In genomic region chr7:150450491-150450992, GRCh38 we compare ENCODE assay signal across 8 cellular contexts. TPM values are rescaled to one million over a fixed set of nuclear protein-coding genes. Genes with fewer than 3 reads are reported as not detected.
DNase-seq lines count a peak whose midpoint lies in the region; ATAC-seq and TF ChIP-seq lines count a peak whose summit lies in the region.

Gene GIMAP8, plus strand, starts transcription at chr7:150450630. Its CDS starts 16,069 bp downstream, at chr7:150466699.

- no peaks in the 10 kb centered on the region for H3K9me3 ChIP-seq in liver (ENCODE audit: control insufficient read depth in 4 of 4, low read length in 3 of 4)

- H3K36me3 ChIP-seq in liver (ENCODE audit: control insufficient read depth in 4 of 4, insufficient read depth in 3 of 4, low read depth in 1 of 4, low read length in 3 of 4) = no peaks in the 10 kb centered on the region

- WGBS in liver = 65% methylated on average over 22 of the region's 22 CpGs

- H3K9ac ChIP-seq in liver (ENCODE audit: low read depth in 1 of 2, low read length in 2 of 2) = peak within 1 kb of the TSS in 1 of 2 donors; percentile 67

- peaks cover 4 to 17% (median 11%) of the 10 kb centered on the region in 4 donors for H3K4me1 ChIP-seq in liver (ENCODE audit: control insufficient read depth in 4 of 4, insufficient read depth in 4 of 4, low read length in 3 of 4)

- H3K4me3 ChIP-seq in liver (ENCODE audit: low read depth in 1 of 3, low read length in 3 of 3) = peak within 1 kb of the TSS; percentile 39 to 62 (median 48)

- ATAC-seq in GM18498 (IDR thresholded peaks at IDR 0.05; ENCODE audit: unreplicated experiment) (peak; percentile 39), HG03432 (IDR thresholded peaks at IDR 0.05; ENCODE audit: unreplicated experiment) (peak; percentile 38), HG03439 (IDR thresholded peaks at IDR 0.05; ENCODE audit: unreplicated experiment) (no peak)

- TF ChIP-seq CTCF in liver (IDR thresholded peaks at IDR 0.05; ENCODE audit: low read depth, low read length, missing input control) = no peak

- peak within 1 kb of the TSS; percentile 68 to 73 for H3K27ac ChIP-seq in liver (ENCODE audit: low read depth in 1 of 2, low read length in 2 of 2)

- DNase-seq in activated effector memory CD4-positive, alpha-beta T cell treated with Interleukin-2 at 50 U/mL for 16 hours = peak; percentile 64
- peak; percentile 44 to 66 (median 56) for DNase-seq in stimulated activated naive CD4-positive, alpha-beta T cell (lab: John Stamatoyannopoulos, UW)
- no peak for DNase-seq in COLO668 (lab: John Stamatoyannopoulos, UW; ENCODE audit: unreplicated experiment)
- no peak for DNase-seq in NCI-H345 (lab: John Stamatoyannopoulos, UW)

- no peaks in the 10 kb centered on the region for H3K27me3 ChIP-seq in liver (ENCODE audit: control insufficient read depth in 4 of 4, insufficient read depth in 4 of 4, low read length in 3 of 4)

- peak in 1 of 2 donors; percentile 9 for TF ChIP-seq RAD21 in liver (IDR thresholded peaks at IDR 0.05)

TF ChIP-seq in liver, 16 proteins besides CTCF, POLR2A, EP300 and RAD21:
- TF ChIP-seq JUND (IDR thresholded peaks at IDR 0.05) (no peak), HNF4G (IDR thresholded peaks at IDR 0.05) (no peak), YY1 (IDR thresholded peaks at IDR 0.05) (no peak), NR2F2 (IDR thresholded peaks at IDR 0.05) (peak; percentile 80), SP1 (IDR thresholded peaks at IDR 0.05) (peak; percentile 51), TAF1 (conservative IDR thresholded peaks at IDR 0.05) (peak; percentile 37), HNF4A (conservative IDR thresholded peaks at IDR 0.05) (no peak), EGR1 (IDR thresholded peaks at IDR 0.05; ENCODE audit: low read depth in 2 of 2) (peak in 1 of 2 donors; percentile 52), RXRA (IDR thresholded peaks at IDR 0.05) (peak; percentile 37 to 52), ZBTB33 (IDR thresholded peaks at IDR 0.05) (no peak), FOXA1 (IDR thresholded peaks at IDR 0.05) (no peak), GABPA (IDR thresholded peaks at IDR 0.05 in 1 of 2, conservative IDR thresholded peaks at IDR 0.05 in 1 of 2) (peak in 1 of 2 donors; percentile 16), FOXA2 (IDR thresholded peaks at IDR 0.05) (no peak)
- TF ChIP-seq, protein P1, sequence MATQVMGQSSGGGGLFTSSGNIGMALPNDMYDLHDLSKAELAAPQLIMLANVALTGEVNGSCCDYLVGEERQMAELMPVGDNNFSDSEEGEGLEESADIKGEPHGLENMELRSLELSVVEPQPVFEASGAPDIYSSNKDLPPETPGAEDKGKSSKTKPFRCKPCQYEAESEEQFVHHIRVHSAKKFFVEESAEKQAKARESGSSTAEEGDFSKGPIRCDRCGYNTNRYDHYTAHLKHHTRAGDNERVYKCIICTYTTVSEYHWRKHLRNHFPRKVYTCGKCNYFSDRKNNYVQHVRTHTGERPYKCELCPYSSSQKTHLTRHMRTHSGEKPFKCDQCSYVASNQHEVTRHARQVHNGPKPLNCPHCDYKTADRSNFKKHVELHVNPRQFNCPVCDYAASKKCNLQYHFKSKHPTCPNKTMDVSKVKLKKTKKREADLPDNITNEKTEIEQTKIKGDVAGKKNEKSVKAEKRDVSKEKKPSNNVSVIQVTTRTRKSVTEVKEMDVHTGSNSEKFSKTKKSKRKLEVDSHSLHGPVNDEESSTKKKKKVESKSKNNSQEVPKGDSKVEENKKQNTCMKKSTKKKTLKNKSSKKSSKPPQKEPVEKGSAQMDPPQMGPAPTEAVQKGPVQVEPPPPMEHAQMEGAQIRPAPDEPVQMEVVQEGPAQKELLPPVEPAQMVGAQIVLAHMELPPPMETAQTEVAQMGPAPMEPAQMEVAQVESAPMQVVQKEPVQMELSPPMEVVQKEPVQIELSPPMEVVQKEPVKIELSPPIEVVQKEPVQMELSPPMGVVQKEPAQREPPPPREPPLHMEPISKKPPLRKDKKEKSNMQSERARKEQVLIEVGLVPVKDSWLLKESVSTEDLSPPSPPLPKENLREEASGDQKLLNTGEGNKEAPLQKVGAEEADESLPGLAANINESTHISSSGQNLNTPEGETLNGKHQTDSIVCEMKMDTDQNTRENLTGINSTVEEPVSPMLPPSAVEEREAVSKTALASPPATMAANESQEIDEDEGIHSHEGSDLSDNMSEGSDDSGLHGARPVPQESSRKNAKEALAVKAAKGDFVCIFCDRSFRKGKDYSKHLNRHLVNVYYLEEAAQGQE (IDR thresholded peaks at IDR 0.05) = no peak
- TF ChIP-seq, protein P2, sequence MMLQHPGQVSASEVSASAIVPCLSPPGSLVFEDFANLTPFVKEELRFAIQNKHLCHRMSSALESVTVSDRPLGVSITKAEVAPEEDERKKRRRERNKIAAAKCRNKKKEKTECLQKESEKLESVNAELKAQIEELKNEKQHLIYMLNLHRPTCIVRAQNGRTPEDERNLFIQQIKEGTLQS (IDR thresholded peaks at IDR 0.05) = no peak
- TF ChIP-seq, protein P3, sequence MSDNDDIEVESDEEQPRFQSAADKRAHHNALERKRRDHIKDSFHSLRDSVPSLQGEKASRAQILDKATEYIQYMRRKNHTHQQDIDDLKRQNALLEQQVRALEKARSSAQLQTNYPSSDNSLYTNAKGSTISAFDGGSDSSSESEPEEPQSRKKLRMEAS (IDR thresholded peaks at IDR 0.05) = peak; percentile 74
TF ChIP-seq in liver: peak in this region for 7.

RNA-seq across cellular contexts. Expression of gene GIMAP8, which starts in this region (rescaled TPM):
- total RNA-seq in liver = 1 to 10 TPM; 8.8 to 9.4 TPM
- polyA plus RNA-seq in liver = 1 to 10 TPM; 1.6 to 6.4 TPM

Comparison
In these comparisons a context has a peak if more than half of its experiments do, and no peak if none do; other contexts are left out.
1. DNase-seq: peak in activated effector memory CD4-positive, alpha-beta T cell treated with Interleukin-2 at 50 U/mL for 16 hours (single experiment) and stimulated activated naive CD4-positive, alpha-beta T cell (6 of 6); none in COLO668 (single experiment) and NCI-H345 (single experiment).